In the genomic region with DNA sequence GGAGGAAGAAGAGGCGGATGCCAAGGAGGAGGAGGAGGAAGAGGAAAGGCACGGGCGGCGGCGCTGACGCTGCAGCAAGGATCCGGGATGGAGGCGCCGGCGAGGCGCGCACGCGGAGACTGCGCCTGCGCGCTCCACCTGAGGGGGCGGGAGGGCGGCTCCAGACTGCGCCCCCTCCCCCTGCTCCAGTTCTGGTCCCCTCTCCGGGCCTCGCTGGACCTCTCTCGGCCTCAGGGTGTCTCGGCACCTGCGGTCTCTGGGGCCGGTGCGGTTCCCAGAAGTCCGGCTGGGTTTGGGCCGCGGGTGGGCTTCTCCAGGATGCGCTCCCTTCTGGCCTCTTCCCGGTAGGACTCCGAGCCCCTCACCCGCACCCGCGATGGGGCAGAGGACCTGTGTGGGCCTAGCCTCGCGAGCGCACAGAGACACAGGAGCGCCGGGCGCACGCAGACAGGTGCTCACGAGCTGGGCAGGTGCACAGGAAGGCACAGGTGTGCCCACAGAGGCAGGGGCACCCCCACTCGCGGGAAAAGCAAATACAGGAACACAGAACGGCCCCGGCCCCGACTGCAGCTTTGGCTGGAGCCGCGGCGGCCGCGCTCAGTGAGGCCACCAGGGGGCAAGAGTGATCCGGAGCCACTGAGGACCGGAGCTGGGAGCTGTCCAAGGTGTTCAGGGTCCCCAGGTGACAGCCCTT, we compare ENCODE assay signal across 8 cellular contexts. TPM values are rescaled to one million over a fixed set of nuclear protein-coding genes. Genes with fewer than 3 reads are reported as not detected.
DNase-seq lines count a peak whose midpoint lies in the region; ATAC-seq and TF ChIP-seq lines count a peak whose summit lies in the region.

A gene with protein sequence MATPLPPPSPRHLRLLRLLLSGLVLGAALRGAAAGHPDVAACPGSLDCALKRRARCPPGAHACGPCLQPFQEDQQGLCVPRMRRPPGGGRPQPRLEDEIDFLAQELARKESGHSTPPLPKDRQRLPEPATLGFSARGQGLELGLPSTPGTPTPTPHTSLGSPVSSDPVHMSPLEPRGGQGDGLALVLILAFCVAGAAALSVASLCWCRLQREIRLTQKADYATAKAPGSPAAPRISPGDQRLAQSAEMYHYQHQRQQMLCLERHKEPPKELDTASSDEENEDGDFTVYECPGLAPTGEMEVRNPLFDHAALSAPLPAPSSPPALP (minus strand): TSS at position 84 of the 694 bp plus-strand sequence. CDS start 188 bp downstream, outside the sequence.

- H3K27me3 ChIP-seq in upper lobe of left lung = peaks cover 0 to 49% (median 16%) of the 10 kb centered on the region in 4 donors

- ATAC-seq in left cardiac atrium (peak; percentile 71 to 76), upper lobe of left lung (ENCODE audit: low FRiP score in 2 of 2) (peak; percentile 59 to 85), HG03097 (IDR thresholded peaks at IDR 0.05; ENCODE audit: low FRiP score, unreplicated experiment) (no peak)

- no peak for TF ChIP-seq EP300 in upper lobe of left lung (IDR thresholded peaks at IDR 0.05)

- H3K27ac ChIP-seq in upper lobe of left lung = peak within 1 kb of the TSS; percentile 50 to 81 (median 76)

- TF ChIP-seq POLR2A in NB4 (IDR thresholded peaks at IDR 0.05; ENCODE audit: extremely low read depth, insufficient read length) (no peak), upper lobe of left lung (IDR thresholded peaks at IDR 0.05) (no peak)

- DNase-seq in NB4 (ENCODE audit: low read depth) (peak; percentile 79), T follicular helper cell (ENCODE audit: low read depth) (peak; percentile 70), amniotic epithelial cell (ENCODE audit: low read depth) (peak; percentile 56), left cardiac atrium (peak; percentile 84), posterior vena cava (ENCODE audit: low spot score) (peak; percentile 93), upper lobe of left lung (peak; percentile 76 to 96)

- H3K4me3 ChIP-seq in NB4 (ENCODE audit: low read depth, low read length) = no peak within 1 kb of the TSS
- H3K4me3 ChIP-seq in upper lobe of left lung = peak within 1 kb of the TSS; percentile 55 to 82 (median 64)

- WGBS in upper lobe of left lung, 2 donors = 0 to 3% methylated on average over 12 to 42 of the region's 56 CpGs

- H3K9me3 ChIP-seq in upper lobe of left lung = no peaks in the 10 kb centered on the region

- no peaks in the 10 kb centered on the region for H3K36me3 ChIP-seq in upper lobe of left lung

- intact Hi-C loops in left cardiac atrium (cut with DNase I) (no loop called here), posterior vena cava (cut with DNase I) (no loop called here)

- TF ChIP-seq CTCF in GM12872 (IDR thresholded peaks at IDR 0.05; ENCODE audit: insufficient read depth, low read depth, low read length) (peak; percentile 94), NB4 (IDR thresholded peaks at IDR 0.05; ENCODE audit: low read depth, low read length) (peak; percentile 79), upper lobe of left lung (IDR thresholded peaks at IDR 0.05) (peak; percentile 69 to 91 (median 90))

- H3K4me1 ChIP-seq in upper lobe of left lung = peaks cover 30 to 52% (median 37%) of the 10 kb centered on the region in 4 donors

RNA-seq across cellular contexts. Expression of the gene that starts here (rescaled TPM):
- total RNA-seq in left cardiac atrium (10 to 100 TPM; 75.4 to 87.3 TPM), posterior vena cava (100 to 1,000 TPM; 129 to 133 TPM), upper lobe of left lung (100 to 1,000 TPM in 2 of 6 donors, 10 to 100 TPM in 4; 26.7 to 199 (median 73.2) TPM)
